In genomic region chr1:30977105-30977504, GRCh38 we compare ENCODE assay signal across 9 cellular contexts.
DNase-seq lines count a peak whose midpoint lies in the region; ATAC-seq and TF ChIP-seq lines count a peak whose summit lies in the region.
"Had no signal": no experiment of that assay in that cellular context is flagged by ENCODE, and none has a peak within 500 bp of the region (broad histone marks: within the 10 kb centered on the region; RNA-seq: fewer than 3 reads in every experiment).

No MANE protein-coding gene starts in this region.

- no peak overlapping the region for H3K27ac ChIP-seq in cardiac muscle cell
- no peak overlapping the region for H3K27ac ChIP-seq in aorta (ENCODE audit: low read depth in 1 of 2, low read length in 2 of 2)
- H3K27ac ChIP-seq in ascending aorta, result peak overlapping the region in 1 of 2 donors; percentile 48

- in situ Hi-C loops in SK-MEL-5 (cut with HindIII; ENCODE audit: low pct_unique_long_range_greater_than_20kb, low sequenced_read_pairs), result no loop called here

- H3K36me3 ChIP-seq in cardiac muscle cell (peaks cover 38% of the 10 kb centered on the region), aorta (ENCODE audit: control insufficient read depth in 1 of 2, insufficient read depth in 2 of 2, low read length in 1 of 2) (peaks cover 3 to 6% of the 10 kb centered on the region in 2 donors), ascending aorta (peaks cover 21 to 37% of the 10 kb centered on the region in 2 donors)

- DNase-seq in cardiac muscle cell (ENCODE audit: low read depth in 1 of 2, low spot score in 1 of 2) (no peak), cardiac septum (ENCODE audit: low spot score) (no peak), SK-MEL-5 (ENCODE audit: low read depth, low spot score) (peak; percentile 93), glomerular visceral epithelial cell (ENCODE audit: extremely low spot score) (peak; percentile 39), aorta (no peak), ascending aorta (ENCODE audit: low spot score in 2 of 2) (no peak), GM20000 (ENCODE audit: low spot score) (no peak)
- DNase-seq: posterior cingulate gyrus had no signal

- no peaks in the 10 kb centered on the region for H3K27me3 ChIP-seq in cardiac muscle cell
- H3K27me3 ChIP-seq in aorta (ENCODE audit: control insufficient read depth in 1 of 2, insufficient read depth in 2 of 2, low read length in 1 of 2), result no peaks in the 10 kb centered on the region
- no peaks in the 10 kb centered on the region for H3K27me3 ChIP-seq in ascending aorta

- H3K9me3 ChIP-seq in cardiac muscle cell (ENCODE audit: low read depth) (no peaks in the 10 kb centered on the region), aorta (ENCODE audit: control insufficient read depth, low read length) (no peaks in the 10 kb centered on the region), ascending aorta (no peaks in the 10 kb centered on the region)

- intact Hi-C loops in cardiac septum (cut with DNase I), result no loop called here
- intact Hi-C loops in aorta (cut with DNase I), result no loop called here
- intact Hi-C loops in ascending aorta (cut with DNase I), result no loop called here

- no peak overlapping the region for H3K4me3 ChIP-seq in cardiac muscle cell
- no peak overlapping the region for H3K4me3 ChIP-seq in aorta (ENCODE audit: low read length in 2 of 2)
- no peak overlapping the region for H3K4me3 ChIP-seq in ascending aorta

- peak; percentile 24 for TF ChIP-seq CTCF in cardiac muscle cell (IDR thresholded peaks at IDR 0.05; ENCODE audit: low read depth, low read length)
- no peak for TF ChIP-seq CTCF in ascending aorta (IDR thresholded peaks at IDR 0.05)
- TF ChIP-seq CTCF in GM20000 (IDR thresholded peaks at IDR 0.05; ENCODE audit: extremely low read depth, missing control alignments), result no peak

- ATAC-seq in aorta (ENCODE audit: low FRiP score), result peak; percentile 15
- ATAC-seq in GM21717 (IDR thresholded peaks at IDR 0.05; ENCODE audit: unreplicated experiment), result no peak

- H3K4me1 ChIP-seq in cardiac muscle cell (ENCODE audit: low read depth), result peaks cover 13% of the 10 kb centered on the region
- peaks cover 2 to 4% of the 10 kb centered on the region in 2 donors for H3K4me1 ChIP-seq in aorta (ENCODE audit: control insufficient read depth in 1 of 2, insufficient read depth in 2 of 2, low read length in 2 of 2)
- peaks cover 0 to 18% of the 10 kb centered on the region in 2 donors for H3K4me1 ChIP-seq in ascending aorta

- 75 to 76% methylated on average over 5 of the region's 5 CpGs for WGBS in aorta, 2 donors

Comparison
In these comparisons a context has a peak if more than half of its experiments do, and no peak if none do; other contexts are left out.
1. DNase-seq: peak in SK-MEL-5 (single experiment) and glomerular visceral epithelial cell (single experiment); none in cardiac muscle cell (0 of 2), cardiac septum (single experiment), aorta (0 of 2), ascending aorta (0 of 2) and GM20000 (single experiment).